Comparison of ENCODE assay signal across 1 cellular context in genomic region chr15:75065851-75066509, GRCh38.
A peak's percentile ranks its signal among the peaks of the same experiment; 100 is the strongest.
TF ChIP-seq lines count a peak whose summit lies in the region.

No MANE protein-coding gene starts in this region.

TF ChIP-seq in HEK293, 187 proteins besides CTCF, POLR2A, EP300 and RAD21 (continued from another document and continues in another):
- peak; percentile 42 for TF ChIP-seq PATZ1 (tag by site-specific recombination; IDR thresholded peaks at IDR 0.05)
- TF ChIP-seq OSR2 (tag by site-specific recombination; IDR thresholded peaks at IDR 0.05): no peak
- TF ChIP-seq MZF1 (tag by site-specific recombination; IDR thresholded peaks at IDR 0.05; ENCODE audit: borderline replicate concordance): no peak
- peak; percentile 98 for TF ChIP-seq PRDM10 (tag by site-specific recombination; IDR thresholded peaks at IDR 0.05)
- TF ChIP-seq ZNF155 (tag by site-specific recombination; IDR thresholded peaks at IDR 0.05): no peak
- TF ChIP-seq ZNF23 (tag by site-specific recombination; IDR thresholded peaks at IDR 0.05; ENCODE audit: borderline replicate concordance): no peak
- no peak for TF ChIP-seq ZBTB8A (tag by site-specific recombination; IDR thresholded peaks at IDR 0.05)
- TF ChIP-seq ZNF645 (tag by site-specific recombination; IDR thresholded peaks at IDR 0.05): no peak
- TF ChIP-seq ZNF18 (tag by site-specific recombination; IDR thresholded peaks at IDR 0.05): no peak
- TF ChIP-seq ZBTB17 (tag by site-specific recombination; IDR thresholded peaks at IDR 0.05): 0 out of 2 replicates have a peak, but pooled peaks have one; percentile 0
- no peak for TF ChIP-seq KLF9 (tag by site-specific recombination; IDR thresholded peaks at IDR 0.05; ENCODE audit: low read depth)
- TF ChIP-seq ZNF692 (tag by site-specific recombination; IDR thresholded peaks at IDR 0.05): peak; percentile 42; the same call in 1 of the 2 replicates
- no peak for TF ChIP-seq ZSCAN23 (tag by site-specific recombination; IDR thresholded peaks at IDR 0.05)
- no peak for TF ChIP-seq AEBP2 (tag by site-specific recombination; IDR thresholded peaks at IDR 0.05; ENCODE audit: borderline replicate concordance)
- TF ChIP-seq ZNF391 (tag by site-specific recombination; IDR thresholded peaks at IDR 0.05; ENCODE audit: borderline replicate concordance, low read depth): no peak
- TF ChIP-seq ZNF510 (tag by site-specific recombination; IDR thresholded peaks at IDR 0.05; ENCODE audit: insufficient replicate concordance): no peak
- no peak for TF ChIP-seq ZNF629 (tag by site-specific recombination; IDR thresholded peaks at IDR 0.05)
- TF ChIP-seq ZFHX2 (tag by site-specific recombination; conservative IDR thresholded peaks at IDR 0.05): peak; percentile 72; the same call in 1 of the 2 replicates
- TF ChIP-seq ZNF585B (tag by site-specific recombination; IDR thresholded peaks at IDR 0.05): no peak
- TF ChIP-seq KLF7 (tag by site-specific recombination; IDR thresholded peaks at IDR 0.05; ENCODE audit: borderline replicate concordance): no peak
- TF ChIP-seq TCF7L2 (IDR thresholded peaks at IDR 0.05; ENCODE audit: borderline replicate concordance, low read depth, low read length): no peak
- TF ChIP-seq ZNF19 (tag by site-specific recombination; IDR thresholded peaks at IDR 0.05; ENCODE audit: low read depth): no peak
- no peak for TF ChIP-seq ZBTB21 (tag by site-specific recombination; IDR thresholded peaks at IDR 0.05)
- TF ChIP-seq MEIS1 (CRISPR knock-in tag; IDR thresholded peaks at IDR 0.05; ENCODE audit: borderline replicate concordance): no peak
- no peak for TF ChIP-seq ZNF146 (tag by site-specific recombination; IDR thresholded peaks at IDR 0.05)
- TF ChIP-seq ZNF664 (tag by site-specific recombination; IDR thresholded peaks at IDR 0.05): no peak
- peak; percentile 65 for TF ChIP-seq ZNF335 (tag by site-specific recombination; conservative IDR thresholded peaks at IDR 0.05)
- no peak for TF ChIP-seq HIC1 (tag by site-specific recombination; IDR thresholded peaks at IDR 0.05)
- TF ChIP-seq ZNF274 (IDR thresholded peaks at IDR 0.05; ENCODE audit: low read length): no peak
- TF ChIP-seq ZNF274 (tag by site-specific recombination; IDR thresholded peaks at IDR 0.05; ENCODE audit: borderline replicate concordance): no peak
- no peak for TF ChIP-seq ZNF623 (tag by site-specific recombination; IDR thresholded peaks at IDR 0.05)
- no peak for TF ChIP-seq ZBTB10 (tag by site-specific recombination; IDR thresholded peaks at IDR 0.05)
- TF ChIP-seq ZBTB49 (tag by site-specific recombination; IDR thresholded peaks at IDR 0.05; ENCODE audit: low read depth): no peak
- 0 out of 2 replicates have a peak, but pooled peaks have one; percentile 11 for TF ChIP-seq SCRT1 (tag by site-specific recombination; IDR thresholded peaks at IDR 0.05; ENCODE audit: borderline replicate concordance)
- no peak for TF ChIP-seq ZFP41 (tag by site-specific recombination; IDR thresholded peaks at IDR 0.05; ENCODE audit: borderline replicate concordance)
- TF ChIP-seq PRDM6 (tag by site-specific recombination; IDR thresholded peaks at IDR 0.05): no peak
- TF ChIP-seq ZNF366 (tag by site-specific recombination; conservative IDR thresholded peaks at IDR 0.05): no peak
- TF ChIP-seq EGR2 (tag by site-specific recombination; IDR thresholded peaks at IDR 0.05; ENCODE audit: low read depth): peak; percentile 36; the same call in 1 of the 2 replicates
- TF ChIP-seq ZNF248 (tag by site-specific recombination; IDR thresholded peaks at IDR 0.05): no peak
